8 cellular contexts compared by ENCODE assay signal in the genomic region with DNA sequence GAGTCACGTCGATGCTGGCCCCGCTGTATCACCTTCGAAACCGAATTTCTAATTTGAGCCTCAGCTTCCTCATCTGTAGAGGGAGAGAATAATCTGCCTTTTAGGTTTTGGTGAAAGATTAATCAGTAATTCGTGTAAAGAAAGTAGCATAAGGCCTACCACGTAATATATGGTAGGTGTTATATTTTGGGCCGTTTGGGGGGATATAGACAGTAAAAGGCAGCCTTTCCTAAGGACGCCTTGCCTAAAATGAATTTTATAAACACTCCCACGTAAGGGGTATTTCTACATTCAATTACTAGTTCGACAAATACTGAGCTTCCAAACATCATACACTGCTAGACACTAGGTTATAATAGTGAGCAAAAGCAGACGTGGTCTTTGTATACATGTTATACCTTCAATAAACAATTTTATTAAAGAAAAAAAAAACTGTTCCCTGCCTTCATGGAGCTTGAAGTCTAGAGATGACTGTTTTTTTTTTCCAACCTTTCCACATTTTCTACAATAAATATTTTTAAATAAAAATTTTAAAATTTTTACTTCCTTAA. TPM values are rescaled to one million over a fixed set of nuclear protein-coding genes. Genes with fewer than 3 reads are reported as not detected.
DNase-seq lines count a peak whose midpoint lies in the region; ATAC-seq, FAIRE-seq and TF ChIP-seq lines count a peak whose summit lies in the region.

No MANE protein-coding gene starts in this region.

- H3K4me1 ChIP-seq in fibroblast of lung (ENCODE audit: control insufficient read depth, extremely low read depth, insufficient read depth, low read length), result peaks cover 3% of the 10 kb centered on the region

- H4K20me1 ChIP-seq in fibroblast of lung (ENCODE audit: control insufficient read depth, extremely low read depth, insufficient read depth, low read length), result no peaks in the 10 kb centered on the region

- H3K4me3 ChIP-seq in fibroblast of lung (replicated peaks in 1 of 4; ENCODE audit: control extremely low read depth in 1 of 4, insufficient read depth in 1 of 4, low read depth in 3 of 4, low read length in 4 of 4) (peak overlapping the region; percentile 94 to 96 (median 96)), retinal pigment epithelial cell (ENCODE audit: low read length) (peak overlapping the region; percentile 90)

- TF ChIP-seq POLR2A in GM12891 (IDR thresholded peaks at IDR 0.05; ENCODE audit: low read depth, low read length), result no peak

- peak overlapping the region; percentile 97 for H3K9ac ChIP-seq in fibroblast of lung (ENCODE audit: insufficient read depth, low read length)

- peaks cover 2% of the 10 kb centered on the region for H3K36me3 ChIP-seq in fibroblast of lung (ENCODE audit: control insufficient read depth, insufficient read depth, low read length)

- ATAC-seq in HG03175 (IDR thresholded peaks at IDR 0.05; ENCODE audit: unreplicated experiment) (no peak), GM21367 (IDR thresholded peaks at IDR 0.05; ENCODE audit: unreplicated experiment) (no peak)

- no peaks in the 10 kb centered on the region for H3K9me3 ChIP-seq in fibroblast of lung (ENCODE audit: control insufficient read depth, insufficient read depth, low read depth, low read length)

- CTCF ChIA-PET in RWPE1 (lab: Yijun Ruan, JAX), result no interaction called here

- POLR2A ChIA-PET in RWPE1 (lab: Yijun Ruan, JAX; ENCODE audit: low non-redundant PET), result no interaction called here

- TF ChIP-seq CTCF in RWPE1 (conservative IDR thresholded peaks at IDR 0.05; ENCODE audit: low read depth) (no peak), fibroblast of lung (conservative IDR thresholded peaks at IDR 0.05 in 1 of 2, IDR thresholded peaks at IDR 0.05 in 1 of 2; ENCODE audit: low read depth in 1 of 2, low read length in 2 of 2) (no peak), retinal pigment epithelial cell (conservative IDR thresholded peaks at IDR 0.05; ENCODE audit: low read depth, low read length) (no peak)

- H3K27me3 ChIP-seq in fibroblast of lung (ENCODE audit: control insufficient read depth, insufficient read depth, low read length), result no peaks in the 10 kb centered on the region

- no peak overlapping the region for H2AFZ ChIP-seq in fibroblast of lung (ENCODE audit: low read length)

- DNase-seq in GM12891 (ENCODE audit: insufficient read length, low spot score), result no peak
- no peak for DNase-seq in RWPE1 (ENCODE audit: low spot score)
- no peak for DNase-seq in fibroblast of lung (ENCODE audit: low read depth in 2 of 2)
- DNase-seq in retinal pigment epithelial cell (ENCODE audit: low read depth), result no peak
- DNase-seq in NCI-H2171 treated with DMSO at 0.1 percent for 48 hours (lab: John Stamatoyannopoulos, UW), result no peak
- no peak for DNase-seq in SW 1271 (lab: John Stamatoyannopoulos, UW)

- peak; percentile 16 for FAIRE-seq in GM12891 (lab: Jason Lieb, UNC)

- peak overlapping the region; percentile 86 for H3K27ac ChIP-seq in RWPE1
- H3K27ac ChIP-seq in fibroblast of lung (ENCODE audit: insufficient read depth, low read length), result peak overlapping the region; percentile 93

- H3K4me2 ChIP-seq in fibroblast of lung (ENCODE audit: extremely low read depth, insufficient read depth, low read length), result peak overlapping the region; percentile 73

- peaks cover 25% of the 10 kb centered on the region for H3K79me2 ChIP-seq in fibroblast of lung (ENCODE audit: control insufficient read depth, insufficient read depth, low read length)

TF ChIP-seq in GM12891, 5 proteins besides CTCF, POLR2A, EP300 and RAD21:
- TF ChIP-seq SPI1 (IDR thresholded peaks at IDR 0.05; ENCODE audit: low read depth, low read length) (no peak), PAX5 (IDR thresholded peaks at IDR 0.05; ENCODE audit: insufficient read depth, low read length, severe bottlenecking) (no peak), TAF1 (IDR thresholded peaks at IDR 0.05; ENCODE audit: low read depth, low read length) (no peak), POU2F2 (IDR thresholded peaks at IDR 0.05; ENCODE audit: low read depth, low read length) (no peak), POLR2AphosphoS5 (IDR thresholded peaks at IDR 0.05; ENCODE audit: low read depth, low read length) (no peak)

RNA-seq across cellular contexts. Expression of gene JAGN1, which starts 0.7 kb away (rescaled TPM):
- 40.4 TPM for polyA plus RNA-seq in GM12891 (2012; ENCODE audit: low read depth, missing spikeins)
- 30.6 and 33.9 TPM in 2 replicates for total RNA-seq in fibroblast of lung
- polyA plus RNA-seq in fibroblast of lung, result 36.6 and 44.9 TPM in 2 replicates
- 26.0 and 35.1 TPM in 2 replicates for polyA plus RNA-seq in fibroblast of lung (2012)
- polyA minus RNA-seq in fibroblast of lung (ENCODE audit: low replicate concordance), result 31.1 and 42.0 TPM in 2 replicates

RNA-seq across cellular contexts. Expression of gene CIDEC, which starts 11.1 kb away (rescaled TPM):
- polyA plus RNA-seq in GM12891 (2012; ENCODE audit: low read depth, missing spikeins), result 0.22 TPM
- 0.17 TPM in 1 of 2 replicates, not detected in the other for total RNA-seq in fibroblast of lung
- 0.08 TPM in 1 of 2 replicates, not detected in the other for polyA plus RNA-seq in fibroblast of lung
- polyA plus RNA-seq in fibroblast of lung (2012), result not detected in 2 replicates
- polyA minus RNA-seq in fibroblast of lung (ENCODE audit: low replicate concordance), result not detected in 2 replicates

RNA-seq across cellular contexts. Expression of gene IL17RE, which starts 11.5 kb away (rescaled TPM):
- 0.21 TPM for polyA plus RNA-seq in GM12891 (2012; ENCODE audit: low read depth, missing spikeins)
- total RNA-seq in fibroblast of lung, result 0.26 and 0.99 TPM in 2 replicates
- polyA plus RNA-seq in fibroblast of lung, result 1.9 and 2.6 TPM in 2 replicates
- 2.0 and 3.1 TPM in 2 replicates for polyA plus RNA-seq in fibroblast of lung (2012)
- polyA minus RNA-seq in fibroblast of lung (ENCODE audit: low replicate concordance), result 7.4 and 11.1 TPM in 2 replicates

RNA-seq across cellular contexts. Expression of gene IL17RC, which starts 25.8 kb away (rescaled TPM):
- polyA plus RNA-seq in GM12891 (2012; ENCODE audit: low read depth, missing spikeins), result 0.41 TPM
- 17.5 and 21.3 TPM in 2 replicates for total RNA-seq in fibroblast of lung
- polyA plus RNA-seq in fibroblast of lung, result 14.5 and 17.1 TPM in 2 replicates
- 20.7 and 21.2 TPM in 2 replicates for polyA plus RNA-seq in fibroblast of lung (2012)
- polyA minus RNA-seq in fibroblast of lung (ENCODE audit: low replicate concordance), result 46.9 and 57.3 TPM in 2 replicates

RNA-seq across cellular contexts. Expression of gene CRELD1, which starts 42.5 kb away (rescaled TPM):
- 13.9 TPM for polyA plus RNA-seq in GM12891 (2012; ENCODE audit: low read depth, missing spikeins)
- 15.7 and 50.2 TPM in 2 replicates for total RNA-seq in fibroblast of lung
- 23.8 and 24.2 TPM in 2 replicates for polyA plus RNA-seq in fibroblast of lung
- 16.4 and 20.3 TPM in 2 replicates for polyA plus RNA-seq in fibroblast of lung (2012)
- 27.8 and 36.3 TPM in 2 replicates for polyA minus RNA-seq in fibroblast of lung (ENCODE audit: low replicate concordance)
